ENCODE assay signal across 27 cellular contexts in genomic region chr1:239795289-239795688, GRCh38.
"Had no signal": no experiment of that assay in that cellular context is flagged by ENCODE, and none has a peak within 500 bp of the region (broad histone marks: within the 10 kb centered on the region; RNA-seq: fewer than 3 reads in every experiment).

No MANE protein-coding gene starts in this region.

- H3K36me3 Mint-ChIP-seq: activated CD4-positive, alpha-beta memory T cell treated with anti-CD3 and anti-CD28 coated beads for 36 hours; activated naive CD4-positive, alpha-beta T cell treated with anti-CD3 and anti-CD28 coated beads, Interleukin-2, amount 10 ng/mL, durations not matched to agents 7 days and 5 days; activated naive CD8-positive, alpha-beta T cell; brain had no signal

- H3K4me1 ChIP-seq: SJCRH30 had no signal

- H3K4me1 Mint-ChIP-seq: activated naive CD4-positive, alpha-beta T cell treated with anti-CD3 and anti-CD28 coated beads, Interleukin-2, amount 10 ng/mL, durations not matched to agents 7 days and 5 days; activated naive CD8-positive, alpha-beta T cell treated with anti-CD3 and anti-CD28 coated beads, Interleukin-2, amount 50 U/mL, for 24 hours; brain had no signal

- DNase-seq: activated CD4-positive, alpha-beta memory T cell treated with anti-CD3 and anti-CD28 coated beads for 36 hours; activated CD4-positive, alpha-beta T cell treated with anti-CD3 and anti-CD28 coated beads for 36 hours; activated CD4-positive, alpha-beta T cell treated with anti-CD3 and anti-CD28 coated beads, Interleukin-2, amount 50 U/mL, for 1 hour; activated CD8-positive, alpha-beta memory T cell treated with anti-CD3 and anti-CD28 coated beads, Interleukin-2, amount 50 U/mL, for 4 hours; activated gamma-delta T cell treated with Interleukin-2 at 50 U/mL for 16 hours; activated naive CD4-positive, alpha-beta T cell treated with anti-CD3 and anti-CD28 coated beads, Interleukin-2, amount 10 ng/mL, durations not matched to agents 7 days and 5 days; activated naive CD8-positive, alpha-beta T cell treated with anti-CD3 and anti-CD28 coated beads, Interleukin-2, amount 50 U/mL, for 24 hours; activated T-cell treated with anti-CD3 and anti-CD28 coated beads for 4 hours; activated T-cell treated with anti-CD3 and anti-CD28 coated beads, Interleukin-2, amount 50 U/mL, for 4 hours; anterior cingulate cortex; central memory CD4-positive, alpha-beta T cell; NCI-H1105; NCI-H1417 treated with DMSO at 0.1 percent for 48 hours; NCI-H187 treated with DMSO at 0.1 percent for 48 hours; NCI-H2081 treated with DMSO at 0.1 percent for 48 hours; NCI-H226; NCI-H446 treated with DMSO at 0.1 percent for 48 hours; NCI-H524; SHP77; SJCRH30 had no signal

- H3K9me3 Mint-ChIP-seq: activated naive CD4-positive, alpha-beta T cell treated with anti-CD3 and anti-CD28 coated beads, Interleukin-2, amount 10 ng/mL, durations not matched to agents 7 days and 5 days; activated T-helper 1 cell treated with anti-CD3 and anti-CD28 coated beads, Interleukin-12 subunit alpha, Interleukin-12 subunit beta, Interleukin-2, Interleukin-4 antibody, amounts not matched to agents 30 ng/mL and 10 ng/mL and 1 ng/mL, durations not matched to agents 14 hours and 24 hours and 36 hours; T-helper 1 cell treated with Interleukin-12 subunit alpha and Interleukin-12 subunit beta and Interleukin-4 antibody, amounts not matched to agents 30 μg/mL and 1 μg/mL, for 36 hours; T-helper 2 cell treated with Interferon-gamma antibody and Interleukin-4, amounts not matched to agents 5 μg/mL and 100 μg/mL, for 36 hours had no signal

- ATAC-seq: activated CD4-positive, alpha-beta T cell treated with anti-CD3 and anti-CD28 coated beads for 36 hours; activated naive CD8-positive, alpha-beta T cell treated with anti-CD3 and anti-CD28 coated beads, Interleukin-2, amount 50 U/mL, for 24 hours; activated T-cell treated with anti-CD3 and anti-CD28 coated beads, Interleukin-2, amount 50 U/mL, for 4 hours; Panc1 had no signal

- H3K4me3 ChIP-seq: SJCRH30, SK-N-MC had no signal

- H3K27ac ChIP-seq: SJCRH30, SK-N-MC had no signal

- H3K27ac Mint-ChIP-seq: activated CD4-positive, alpha-beta memory T cell treated with anti-CD3 and anti-CD28 coated beads for 36 hours; activated CD4-positive, alpha-beta T cell treated with anti-CD3 and anti-CD28 coated beads for 36 hours; activated naive CD4-positive, alpha-beta T cell treated with anti-CD3 and anti-CD28 coated beads, Interleukin-2, amount 10 ng/mL, durations not matched to agents 7 days and 5 days; activated naive CD8-positive, alpha-beta T cell; activated naive CD8-positive, alpha-beta T cell treated with anti-CD3 and anti-CD28 coated beads, Interleukin-2, amount 50 U/mL, for 24 hours; activated T-helper 1 cell treated with anti-CD3 and anti-CD28 coated beads, Interleukin-12 subunit alpha, Interleukin-12 subunit beta, Interleukin-2, Interleukin-4 antibody, amounts not matched to agents 30 ng/mL and 10 ng/mL and 1 ng/mL, durations not matched to agents 14 hours and 24 hours and 36 hours; T-helper 1 cell treated with Interleukin-12 subunit alpha and Interleukin-12 subunit beta and Interleukin-4 antibody, amounts not matched to agents 30 μg/mL and 1 μg/mL, for 36 hours; T-helper 2 cell treated with Interferon-gamma antibody and Interleukin-4, amounts not matched to agents 5 μg/mL and 100 μg/mL, for 36 hours had no signal

- H3K36me3 ChIP-seq: SJCRH30 had no signal

- H3K27me3 Mint-ChIP-seq: activated CD4-positive, alpha-beta memory T cell treated with anti-CD3 and anti-CD28 coated beads for 36 hours; activated CD4-positive, alpha-beta T cell treated with anti-CD3 and anti-CD28 coated beads for 36 hours; activated naive CD4-positive, alpha-beta T cell treated with anti-CD3 and anti-CD28 coated beads, Interleukin-2, amount 10 ng/mL, durations not matched to agents 7 days and 5 days; activated naive CD8-positive, alpha-beta T cell; activated naive CD8-positive, alpha-beta T cell treated with anti-CD3 and anti-CD28 coated beads, Interleukin-2, amount 50 U/mL, for 24 hours had no signal

- H3K4me3 Mint-ChIP-seq: activated CD4-positive, alpha-beta memory T cell treated with anti-CD3 and anti-CD28 coated beads for 36 hours; activated CD4-positive, alpha-beta T cell treated with anti-CD3 and anti-CD28 coated beads for 36 hours; activated naive CD4-positive, alpha-beta T cell treated with anti-CD3 and anti-CD28 coated beads, Interleukin-2, amount 10 ng/mL, durations not matched to agents 7 days and 5 days; activated naive CD8-positive, alpha-beta T cell; activated naive CD8-positive, alpha-beta T cell treated with anti-CD3 and anti-CD28 coated beads, Interleukin-2, amount 50 U/mL, for 24 hours; activated T-cell treated with anti-CD3 and anti-CD28 coated beads, Interleukin-2, amount 50 U/mL, for 4 hours; activated T-helper 1 cell treated with anti-CD3 and anti-CD28 coated beads, Interleukin-12 subunit alpha, Interleukin-12 subunit beta, Interleukin-2, Interleukin-4 antibody, amounts not matched to agents 30 ng/mL and 10 ng/mL and 1 ng/mL, durations not matched to agents 14 hours and 24 hours and 36 hours; brain; T-helper 1 cell treated with Interleukin-12 subunit alpha and Interleukin-12 subunit beta and Interleukin-4 antibody, amounts not matched to agents 30 μg/mL and 1 μg/mL, for 36 hours; T-helper 2 cell treated with Interferon-gamma antibody and Interleukin-4, amounts not matched to agents 5 μg/mL and 100 μg/mL, for 36 hours had no signal

- H3K27me3 ChIP-seq: SJCRH30 had no signal

- H3K9me3 ChIP-seq: SJCRH30 had no signal
